19 cellular contexts compared by ENCODE assay signal in genomic region chr21:42545317-42545716, GRCh38. TPM values are rescaled to one million over a fixed set of nuclear protein-coding genes. Genes with fewer than 3 reads are reported as not detected.
"Had no signal": no experiment of that assay in that cellular context is flagged by ENCODE, and none has a peak within 500 bp of the region (broad histone marks: within the 10 kb centered on the region; RNA-seq: fewer than 3 reads in every experiment).

No MANE protein-coding gene starts in this region.

- H2AFZ ChIP-seq: hepatocyte, parathyroid adenoma had no signal

- H3K27ac Mint-ChIP-seq: activated naive CD4-positive, alpha-beta T cell treated with anti-CD3 and anti-CD28 coated beads, Interleukin-2, amount 50 U/mL, for 24 hours; stimulated activated naive CD8-positive, alpha-beta T cell treated with anti-CD3 and anti-CD28 coated beads, Interleukin-15, Interleukin-2, amounts not matched to agents 100 ng/mL and 50 ng/mL, for 24 hours had no signal

- DNase-seq: activated CD4-positive, alpha-beta T cell treated with anti-CD3 and anti-CD28 coated beads for 1 hour; activated effector memory CD4-positive, alpha-beta T cell treated with Interleukin-2 at 50 U/mL for 16 hours; activated T-cell treated with anti-CD3 and anti-CD28 coated beads, Interleukin-2, amount 50 U/mL, for 1 hour; foreskin keratinocyte; natural killer cell; stimulated activated CD8-positive, alpha-beta memory T cell treated with anti-CD3 and anti-CD28 coated beads, Interleukin-4, amount 100 ng/mL, for 48 hours; WERI-Rb-1 had no signal

- H3K27ac ChIP-seq: cardiac muscle cell, dorsolateral prefrontal cortex, foreskin keratinocyte, hepatocyte, lower lobe of right lung, neutrophil, parathyroid adenoma, tibial nerve, vagina, WERI-Rb-1 had no signal

- H3K9me3 Mint-ChIP-seq: activated naive CD4-positive, alpha-beta T cell treated with anti-CD3 and anti-CD28 coated beads, Interleukin-2, amount 50 U/mL, for 24 hours; natural killer cell; stimulated activated naive CD8-positive, alpha-beta T cell treated with anti-CD3 and anti-CD28 coated beads, Interleukin-15, Interleukin-2, amounts not matched to agents 100 ng/mL and 50 ng/mL, for 24 hours had no signal

- H3K4me1 ChIP-seq: foreskin keratinocyte, lower lobe of right lung, parathyroid adenoma, tibial nerve, vagina had no signal

- ATAC-seq: foreskin keratinocyte, lower lobe of right lung had no signal

- H3K4me3 Mint-ChIP-seq: activated naive CD4-positive, alpha-beta T cell treated with anti-CD3 and anti-CD28 coated beads, Interleukin-2, amount 50 U/mL, for 24 hours; natural killer cell; stimulated activated naive CD8-positive, alpha-beta T cell treated with anti-CD3 and anti-CD28 coated beads, Interleukin-15, Interleukin-2, amounts not matched to agents 100 ng/mL and 50 ng/mL, for 24 hours had no signal

- H3K9ac ChIP-seq: parathyroid adenoma had no signal

- H3K4me1 Mint-ChIP-seq: activated naive CD4-positive, alpha-beta T cell treated with anti-CD3 and anti-CD28 coated beads, Interleukin-2, amount 50 U/mL, for 24 hours had no signal

- H3K9me3 ChIP-seq: lower lobe of right lung, neutrophil, tibial nerve, vagina had no signal

- H3K4me2 ChIP-seq: hepatocyte had no signal

- H3K27me3 Mint-ChIP-seq: activated naive CD4-positive, alpha-beta T cell treated with anti-CD3 and anti-CD28 coated beads, Interleukin-2, amount 50 U/mL, for 24 hours; stimulated activated naive CD8-positive, alpha-beta T cell treated with anti-CD3 and anti-CD28 coated beads, Interleukin-15, Interleukin-2, amounts not matched to agents 100 ng/mL and 50 ng/mL, for 24 hours had no signal

- H3K36me3 ChIP-seq: cardiac muscle cell, WERI-Rb-1 had no signal

- H3K27me3 ChIP-seq: cardiac muscle cell, dorsolateral prefrontal cortex, foreskin keratinocyte, hepatocyte, neutrophil, tibial nerve, vagina had no signal

- H3K4me3 ChIP-seq: cardiac muscle cell, dorsolateral prefrontal cortex, hepatocyte, lower lobe of right lung, tibial nerve, vagina had no signal

RNA-seq across cellular contexts. Expression of gene RSPH1, which starts 49.3 kb away (rescaled TPM):
- total RNA-seq: fibroblast of lung; T-helper 1 cell treated with Interleukin-12 subunit alpha and Interleukin-12 subunit beta and Interleukin-4 antibody, amounts not matched to agents 30 ng/mL and 1 ng/mL, for 36 hours; vagina had no signal
- polyA plus RNA-seq: fibroblast of lung had no signal
